ENCODE assay signal across 12 cellular contexts in the genomic region with DNA sequence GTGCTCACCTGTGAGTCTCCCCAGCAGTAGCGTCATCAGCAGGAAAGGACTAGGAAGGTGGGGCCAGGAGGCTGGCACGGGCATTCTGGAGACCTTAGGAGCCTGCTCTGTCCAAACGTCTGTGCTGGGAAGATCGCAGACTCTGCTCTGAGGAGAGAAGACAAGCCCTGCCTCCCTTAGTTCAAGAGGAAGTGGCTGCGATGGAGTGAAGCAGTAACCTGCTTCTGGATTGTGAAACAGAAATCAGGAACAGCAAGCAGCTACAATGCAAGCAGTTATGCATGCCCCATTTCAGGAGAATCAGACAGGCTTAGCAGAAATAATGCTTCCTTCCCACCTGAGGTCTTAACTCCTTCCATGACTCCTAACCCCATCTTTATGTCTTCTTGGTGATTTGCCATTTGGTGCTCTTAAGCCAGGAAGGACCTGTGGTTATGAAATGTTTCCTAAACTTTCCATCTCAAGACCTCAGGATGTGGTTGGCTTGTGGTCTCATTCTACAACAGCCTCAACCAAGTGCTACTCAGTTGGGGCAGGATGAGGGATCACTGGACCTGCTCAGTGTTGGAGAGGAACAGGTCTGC. TPM values are rescaled to one million over a fixed set of nuclear protein-coding genes. Genes with fewer than 3 reads are reported as not detected.
DNase-seq lines count a peak whose midpoint lies in the region; ATAC-seq and TF ChIP-seq lines count a peak whose summit lies in the region.
"Had no signal": no experiment of that assay in that cellular context is flagged by ENCODE, and none has a peak within 500 bp of the region (broad histone marks: within the 10 kb centered on the region; RNA-seq: fewer than 3 reads in every experiment).

TSS of gene SIRPB1 (minus strand) at position 149 of the 584 bp plus-strand sequence. CDS start at position 84, 65 bp downstream.

- H3K9me3 ChIP-seq in left ventricle myocardium inferior (replicated peaks) (peaks cover 18% of the 10 kb centered on the region), hepatocyte (ENCODE audit: low read depth) (no peaks in the 10 kb centered on the region), upper lobe of right lung (no peaks in the 10 kb centered on the region), WERI-Rb-1 (ENCODE audit: severe bottlenecking) (no peaks in the 10 kb centered on the region)

- H2AFZ ChIP-seq in hepatocyte: no peak within 1 kb of the TSS

- no peak within 1 kb of the TSS for H3K4me2 ChIP-seq in hepatocyte
- H3K4me2 ChIP-seq: KMS-11 had no signal

- peak; percentile 43 for ATAC-seq in Right ventricle myocardium superior (ENCODE audit: poor library complexity)
- ATAC-seq in upper lobe of right lung: peak; percentile 79
- ATAC-seq: Panc1 had no signal

- H3K27ac ChIP-seq in left ventricle myocardium inferior (replicated peaks) (no peak within 1 kb of the TSS), hepatocyte (no peak within 1 kb of the TSS), upper lobe of right lung (peak within 1 kb of the TSS; percentile 39), WERI-Rb-1 (no peak within 1 kb of the TSS), caudate nucleus (ENCODE audit: low read depth, low read length) (no peak within 1 kb of the TSS)
- H3K27ac ChIP-seq: KMS-11 had no signal

- intact Hi-C loops in Right ventricle myocardium superior (cut with DNase I): no loop called here
- intact Hi-C loops in left ventricle myocardium inferior (cut with micrococcal nuclease): no loop called here
- intact Hi-C loops in upper lobe of right lung (cut with DNase I): no loop called here

- H3K9me2 ChIP-seq in hepatocyte (replicated peaks; ENCODE audit: insufficient read depth): no peaks in the 10 kb centered on the region

- peak within 1 kb of the TSS; percentile 26 for H3K4me3 Mint-ChIP-seq in T-helper 2 cell treated with Interferon-gamma antibody and Interleukin-4, amounts not matched to agents 5 μg/mL and 100 μg/mL, for 36 hours
- H3K4me3 Mint-ChIP-seq: nephron progenitor cell had no signal

- H3K4me1 Mint-ChIP-seq in T-helper 2 cell treated with Interferon-gamma antibody and Interleukin-4, amounts not matched to agents 5 μg/mL and 100 μg/mL, for 36 hours (ENCODE audit: low read depth): peaks cover 52% of the 10 kb centered on the region
- H3K4me1 Mint-ChIP-seq: nephron progenitor cell had no signal

- H3K27me3 Mint-ChIP-seq in T-helper 2 cell treated with Interferon-gamma antibody and Interleukin-4, amounts not matched to agents 5 μg/mL and 100 μg/mL, for 36 hours (ENCODE audit: low read depth): no peaks in the 10 kb centered on the region

- H3K27ac Mint-ChIP-seq in T-helper 2 cell treated with Interferon-gamma antibody and Interleukin-4, amounts not matched to agents 5 μg/mL and 100 μg/mL, for 36 hours: peak within 1 kb of the TSS; percentile 14
- H3K27ac Mint-ChIP-seq: nephron progenitor cell had no signal

- peaks cover 16% of the 10 kb centered on the region for H3K9me3 Mint-ChIP-seq in T-helper 2 cell treated with Interferon-gamma antibody and Interleukin-4, amounts not matched to agents 5 μg/mL and 100 μg/mL, for 36 hours

- H3K27me3 ChIP-seq in left ventricle myocardium inferior (ENCODE audit: low read depth) (peaks cover 25% of the 10 kb centered on the region), hepatocyte (no peaks in the 10 kb centered on the region), upper lobe of right lung (no peaks in the 10 kb centered on the region), WERI-Rb-1 (ENCODE audit: insufficient read depth, low read depth, severe bottlenecking) (peaks cover 54% of the 10 kb centered on the region)

- H4K20me1 ChIP-seq in hepatocyte (ENCODE audit: insufficient read depth, poor library complexity, severe bottlenecking): no peaks in the 10 kb centered on the region

- H3K79me2 ChIP-seq in hepatocyte: no peaks in the 10 kb centered on the region

- peaks cover 32% of the 10 kb centered on the region for H3K36me3 Mint-ChIP-seq in T-helper 2 cell treated with Interferon-gamma antibody and Interleukin-4, amounts not matched to agents 5 μg/mL and 100 μg/mL, for 36 hours (ENCODE audit: low read depth)

- H3K4me3 ChIP-seq in left ventricle myocardium inferior: no peak within 1 kb of the TSS
- H3K4me3 ChIP-seq in hepatocyte: no peak within 1 kb of the TSS
- H3K4me3 ChIP-seq in upper lobe of right lung: peak within 1 kb of the TSS; percentile 32
- H3K4me3 ChIP-seq in WERI-Rb-1 (ENCODE audit: low read depth, low read length): no peak within 1 kb of the TSS

- H3K36me3 ChIP-seq in left ventricle myocardium inferior (no peaks in the 10 kb centered on the region), hepatocyte (replicated peaks; ENCODE audit: insufficient read depth, low read depth) (no peaks in the 10 kb centered on the region), upper lobe of right lung (no peaks in the 10 kb centered on the region), WERI-Rb-1 (no peaks in the 10 kb centered on the region)

- TF ChIP-seq CTCF in left ventricle myocardium inferior (IDR thresholded peaks at IDR 0.05; ENCODE audit: borderline replicate concordance) (no peak), hepatocyte (IDR thresholded peaks at IDR 0.05; ENCODE audit: poor library complexity) (no peak), upper lobe of right lung (IDR thresholded peaks at IDR 0.05) (no peak), WERI-Rb-1 (IDR thresholded peaks at IDR 0.05; ENCODE audit: low read depth, low read length) (no peak)

- peak; percentile 36 for DNase-seq in Right ventricle myocardium superior
- DNase-seq in left ventricle myocardium inferior: no peak
- no peak for DNase-seq in T-helper 2 cell treated with Interferon-gamma antibody and Interleukin-4, amounts not matched to agents 5 μg/mL and 100 μg/mL, for 36 hours (ENCODE audit: low spot score)
- DNase-seq in hepatocyte (ENCODE audit: low spot score): peak; percentile 2
- DNase-seq in upper lobe of right lung: peak; percentile 57
- DNase-seq in NCI-H82 (lab: John Stamatoyannopoulos, UW): no peak
- DNase-seq in WERI-Rb-1: no peak
- DNase-seq in caudate nucleus (lab: John Stamatoyannopoulos, UW): no peak
- DNase-seq: nephron progenitor cell; stimulated activated CD4-positive, alpha-beta T cell treated with anti-CD3 and anti-CD28 coated beads, Interleukin-4, amount 100 ng/mL, for 4 hours had no signal

- H3K4me1 ChIP-seq in left ventricle myocardium inferior (no peaks in the 10 kb centered on the region), hepatocyte (ENCODE audit: insufficient read depth) (no peaks in the 10 kb centered on the region), upper lobe of right lung (peaks cover 5% of the 10 kb centered on the region)

- 82% methylated on average over 5 of the region's 5 CpGs for WGBS in hepatocyte (ENCODE audit: low lambda C conversion rate, missing lambda C conversion rate)

RNA-seq across cellular contexts. Expression of gene SIRPB1, which starts in this region (rescaled TPM):
- total RNA-seq in Right ventricle myocardium superior: 0.35 TPM
- total RNA-seq in left ventricle myocardium inferior: 0.27 TPM
- total RNA-seq in hepatocyte: 0.12 and 0.97 TPM in 2 replicates
- 0.33 and 0.57 TPM in 2 replicates for polyA plus RNA-seq in hepatocyte
- 11.6 TPM for total RNA-seq in upper lobe of right lung

Comparison
In these comparisons a context has a peak if more than half of its experiments do, and no peak if none do; other contexts are left out.
1. Peak in DNase-seq and ATAC-seq in Right ventricle myocardium superior; RNA of the gene not detected or under 1 TPM.
2. Peak in DNase-seq in hepatocyte; RNA of the gene not detected or under 1 TPM.